Comparison of ENCODE assay signal across 20 cellular contexts in genomic region chr10:1634239-1634638, GRCh38.
A peak's percentile ranks its signal among the peaks of the same experiment; 100 is the strongest.
DNase-seq lines count a peak whose midpoint lies in the region; TF ChIP-seq lines count a peak whose summit lies in the region.
"Had no signal": no experiment of that assay in that cellular context is flagged by ENCODE, and none has a peak within 500 bp of the region (broad histone marks: within the 10 kb centered on the region; RNA-seq: fewer than 3 reads in every experiment).

No MANE protein-coding gene starts in this region.

- in situ Hi-C loops in KBM-7 (cut with MboI; ENCODE audit: low pct_unique_long_range_greater_than_20kb, low sequenced_read_pairs), result no loop called here

- no peaks in the 10 kb centered on the region for H3K9me3 ChIP-seq in right atrium auricular region
- no peaks in the 10 kb centered on the region for H3K9me3 ChIP-seq in effector memory CD4-positive, alpha-beta T cell (ENCODE audit: control insufficient read depth, low read length)
- H3K9me3 ChIP-seq: A549 had no signal

- H3K27ac ChIP-seq in right atrium auricular region, result no peak overlapping the region
- H3K27ac ChIP-seq in effector memory CD4-positive, alpha-beta T cell (ENCODE audit: insufficient read depth, low read length, poor library complexity, severe bottlenecking), result no peak overlapping the region
- H3K27ac ChIP-seq: 22Rv1, A549, C4-2B had no signal

- no peak for TF ChIP-seq CTCF in right atrium auricular region (IDR thresholded peaks at IDR 0.05)

- H3K27me3 ChIP-seq in right atrium auricular region, result no peaks in the 10 kb centered on the region
- H3K27me3 ChIP-seq in effector memory CD4-positive, alpha-beta T cell (replicated peaks; ENCODE audit: control insufficient read depth, insufficient read depth, low read length, poor library complexity, severe bottlenecking), result no peaks in the 10 kb centered on the region

- H3K36me3 ChIP-seq in right atrium auricular region, result no peaks in the 10 kb centered on the region
- H3K36me3 ChIP-seq in effector memory CD4-positive, alpha-beta T cell (ENCODE audit: control insufficient read depth, insufficient read depth, low read length), result no peaks in the 10 kb centered on the region

- intact Hi-C loops in cardiac septum (cut with DNase I), result no loop called here

- H3K4me1 ChIP-seq in right atrium auricular region, result no peaks in the 10 kb centered on the region
- no peaks in the 10 kb centered on the region for H3K4me1 ChIP-seq in effector memory CD4-positive, alpha-beta T cell (ENCODE audit: control insufficient read depth, insufficient read depth, low read length, poor library complexity, severe bottlenecking)
- H3K4me1 ChIP-seq: A549 had no signal

- no peak overlapping the region for H3K4me3 ChIP-seq in right atrium auricular region
- no peak overlapping the region for H3K4me3 ChIP-seq in effector memory CD4-positive, alpha-beta T cell (ENCODE audit: insufficient read depth, low read depth, low read length, poor library complexity, severe bottlenecking)
- H3K4me3 ChIP-seq: A549, GM12878 had no signal

- DNase-seq in right atrium auricular region (ENCODE audit: low spot score) (peak; percentile 7), cardiac septum (ENCODE audit: low spot score) (no peak), mesenteric fat pad (ENCODE audit: low spot score) (peak; percentile 59), KBM-7 (no peak)
- DNase-seq in effector memory CD4-positive, alpha-beta T cell, result no peak
- DNase-seq: AML-193; CD4-positive, alpha-beta T cell; CD8-positive, alpha-beta T cell; COR-L47; DMS 273 treated with DMSO at 0.1 percent for 48 hours; DMS153; DMS53; DMS79; DND-41; EL; GDM1 had no signal

Comparison
In these comparisons a context has a peak if more than half of its experiments do, and no peak if none do; other contexts are left out.
1. DNase-seq: peak in right atrium auricular region (single experiment) and mesenteric fat pad (single experiment); none in cardiac septum (single experiment), effector memory CD4-positive, alpha-beta T cell (0 of 3) and KBM-7 (single experiment).